In the genomic region with DNA sequence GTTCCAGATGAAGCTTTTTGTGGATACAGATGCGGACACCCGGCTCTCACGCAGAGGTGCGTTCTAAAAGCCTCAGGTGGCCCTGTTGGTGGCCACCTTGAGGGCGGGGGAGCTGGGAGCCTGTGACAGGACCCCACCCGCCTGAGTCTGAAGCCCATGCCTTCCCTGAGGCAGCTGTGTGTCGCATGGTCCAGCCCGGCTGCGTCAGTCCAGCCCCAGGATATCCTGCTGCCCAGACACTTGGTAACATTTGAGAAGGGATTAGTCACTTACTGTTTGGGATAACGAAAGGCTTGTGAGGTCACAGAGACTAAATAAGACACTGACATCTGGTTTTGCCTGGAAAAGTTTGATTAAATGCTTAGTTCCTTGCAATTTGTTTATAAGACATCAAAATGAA, we compare ENCODE assay signal across 11 cellular contexts.
DNase-seq lines count a peak whose midpoint lies in the region; FAIRE-seq and TF ChIP-seq lines count a peak whose summit lies in the region.
"Had no signal": no experiment of that assay in that cellular context is flagged by ENCODE, and none has a peak within 500 bp of the region (broad histone marks: within the 10 kb centered on the region; RNA-seq: fewer than 3 reads in every experiment).

No MANE protein-coding gene starts in this region.

- peaks cover 32% of the 10 kb centered on the region for H3K4me1 Mint-ChIP-seq in Caco-2 (ENCODE audit: low read depth, unreplicated experiment)

- H3K9me3 Mint-ChIP-seq in Caco-2 (ENCODE audit: unreplicated experiment) = no peaks in the 10 kb centered on the region
- H3K9me3 Mint-ChIP-seq: naive B cell had no signal

- intact Hi-C loops in Caco-2 (cut with micrococcal nuclease; ENCODE audit: unreplicated experiment) = no loop called here

- no TSS peak for BruUV-seq in Caco-2 (replicated peaks; lab: Mats Ljungman, UMichigan)

- H3K4me3 ChIP-seq in epithelial cell of esophagus (ENCODE audit: low read length) (no peak overlapping the region), Caco-2 (ENCODE audit: low read depth, low read length) (no peak overlapping the region)
- H3K4me3 ChIP-seq: BLaER1 had no signal

- no peaks in the 10 kb centered on the region for H3K27me3 ChIP-seq in Caco-2 (replicated peaks; ENCODE audit: control insufficient read depth, insufficient read depth, low read length)
- H3K27me3 ChIP-seq: BLaER1 had no signal

- H3K4me1 ChIP-seq in Caco-2 = peaks cover 17% of the 10 kb centered on the region

- no peaks in the 10 kb centered on the region for H3K9me3 ChIP-seq in Caco-2
- H3K9me3 ChIP-seq: BLaER1 had no signal

- DNase-seq in AG08396 (ENCODE audit: low spot score) (peak; percentile 83), RCC 7860 (ENCODE audit: low spot score) (peak; percentile 71), epithelial cell of esophagus (ENCODE audit: low read depth) (peak; percentile 79), myocyte (ENCODE audit: low read depth) (peak; percentile 97), HuH-7 (ENCODE audit: low spot score) (no peak), OCI-M2 (lab: John Stamatoyannopoulos, UW; ENCODE audit: unreplicated experiment) (no peak), NCI-H748 treated with DMSO at 0.1 percent for 48 hours (lab: John Stamatoyannopoulos, UW) (no peak), Caco-2 (no peak)
- DNase-seq: naive B cell; stimulated activated CD4-positive, alpha-beta T cell treated with anti-CD3 and anti-CD28 coated beads, Interleukin-4, amount 100 ng/mL, for 24 hours had no signal

- H3K36me3 Mint-ChIP-seq in Caco-2 (ENCODE audit: insufficient read depth, unreplicated experiment) = peaks cover 21% of the 10 kb centered on the region

- no peaks in the 10 kb centered on the region; the same call in 1 of the 2 replicates for H3K36me3 ChIP-seq in Caco-2 (ENCODE audit: control insufficient read depth, insufficient read depth, low read length)

- H3K27ac Mint-ChIP-seq in Caco-2 (ENCODE audit: unreplicated experiment) = no peak overlapping the region

- no peak for FAIRE-seq in RCC 7860 (lab: Jason Lieb, UNC)

- CTCF ChIA-PET in Caco-2 (lab: Charles Lee) = no interaction called here

- POLR2A ChIA-PET in Caco-2 (lab: Charles Lee) = no interaction called here

- H3K27me3 Mint-ChIP-seq in Caco-2 (ENCODE audit: insufficient read depth, unreplicated experiment) = no peaks in the 10 kb centered on the region
- H3K27me3 Mint-ChIP-seq: naive B cell had no signal

- no peak overlapping the region for H3K4me3 Mint-ChIP-seq in Caco-2 (ENCODE audit: unreplicated experiment)
- H3K4me3 Mint-ChIP-seq: naive B cell had no signal

- no peak for TF ChIP-seq CTCF in epithelial cell of esophagus (IDR thresholded peaks at IDR 0.05; ENCODE audit: insufficient read depth, low read depth, low read length, missing control alignments)
- no peak for TF ChIP-seq CTCF in Caco-2 (IDR thresholded peaks at IDR 0.05; ENCODE audit: insufficient read depth in 1 of 2, low read depth in 1 of 2, low read length in 1 of 2, severe bottlenecking in 1 of 2, unreplicated experiment in 1 of 2)

Comparison
In these comparisons a context has a peak if more than half of its experiments do, and no peak if none do; other contexts are left out.
1. DNase-seq: peak in AG08396 (single experiment), RCC 7860 (single experiment), epithelial cell of esophagus (single experiment) and myocyte (single experiment); none in HuH-7 (single experiment), OCI-M2 (single experiment), NCI-H748 treated with DMSO at 0.1 percent for 48 hours (single experiment) and Caco-2 (0 of 2).